Comparison of ENCODE assay signal across 12 cellular contexts in the genomic region with DNA sequence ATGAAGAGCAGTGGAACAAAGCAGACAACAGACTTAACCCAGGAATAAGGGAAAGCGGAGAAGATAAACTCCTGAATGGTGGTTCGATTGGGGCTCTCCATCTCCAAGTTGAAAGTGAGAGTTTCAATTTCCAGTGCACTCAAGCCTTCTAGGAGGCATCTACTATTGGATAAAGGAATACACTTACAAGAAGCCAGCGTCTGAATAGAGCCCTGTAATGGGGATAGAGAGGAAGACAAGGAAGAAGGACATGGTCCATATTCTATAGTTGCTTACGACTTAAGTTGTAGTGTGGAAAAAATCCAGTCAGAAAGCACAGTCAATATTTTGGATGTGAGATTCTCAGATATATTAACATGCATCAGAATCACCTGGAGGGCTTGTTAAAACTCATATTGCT. TPM values are rescaled to one million over a fixed set of nuclear protein-coding genes. Genes with fewer than 3 reads are reported as not detected.
"Had no signal": no experiment of that assay in that cellular context is flagged by ENCODE, and none has a peak within 500 bp of the region (broad histone marks: within the 10 kb centered on the region; RNA-seq: fewer than 3 reads in every experiment).

A gene with protein sequence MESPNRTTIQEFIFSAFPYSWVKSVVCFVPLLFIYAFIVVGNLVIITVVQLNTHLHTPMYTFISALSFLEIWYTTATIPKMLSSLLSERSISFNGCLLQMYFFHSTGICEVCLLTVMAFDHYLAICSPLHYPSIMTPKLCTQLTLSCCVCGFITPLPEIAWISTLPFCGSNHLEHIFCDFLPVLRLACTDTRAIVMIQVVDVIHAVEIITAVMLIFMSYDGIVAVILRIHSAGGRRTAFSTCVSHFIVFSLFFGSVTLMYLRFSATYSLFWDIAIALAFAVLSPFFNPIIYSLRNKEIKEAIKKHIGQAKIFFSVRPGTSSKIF (minus strand): TSS at position 101 of the 400 bp plus-strand sequence. CDS start 0 bp downstream, at position 101.

- H3K9me3 ChIP-seq: HAP-1 had no signal

- H3K27ac ChIP-seq: GM23248 had no signal

- H2AFZ ChIP-seq: GM23248, GM23338 had no signal

- H3K4me3 ChIP-seq: GM23248, GM23338, HAP-1 had no signal

- DNase-seq: GM23248, GOT3, H7, H9, HCEC 1CT, HFFc6 had no signal

- H3K4me1 ChIP-seq: HAP-1 had no signal

- H3K36me3 ChIP-seq: HAP-1 had no signal

- H3K9ac ChIP-seq: GM23248 had no signal

- FAIRE-seq: H1, H54 had no signal

- ATAC-seq: GM23338, HCT116 had no signal

- H3K4me2 ChIP-seq: GM23338 had no signal

RNA-seq across cellular contexts. Expression of the gene that starts here (rescaled TPM):
- total RNA-seq: GM23248, GM23338, H1, H4, H7, H9, HFFc6 had no signal
- polyA plus RNA-seq: GM23248, GM23338, H1 had no signal
